8 cellular contexts compared by ENCODE assay signal in genomic region chr13:28659611-28659970, GRCh38. TPM values are rescaled to one million over a fixed set of nuclear protein-coding genes. Genes with fewer than 3 reads are reported as not detected.
DNase-seq lines count a peak whose midpoint lies in the region; ATAC-seq and TF ChIP-seq lines count a peak whose summit lies in the region.

No MANE protein-coding gene starts in this region.

- WGBS in ectodermal cell, 2 experiments: 19 to 38% methylated on average over 1 to 4 of the region's 4 CpGs

- BruUV-seq in Panc1 (replicated peaks; lab: Mats Ljungman, UMichigan): no TSS peak

- H3K4me1 Mint-ChIP-seq in natural killer cell: peaks cover 46 to 72% of the 10 kb centered on the region in 2 donors

- intact Hi-C loops in Panc1 (cut with micrococcal nuclease; ENCODE audit: unreplicated experiment) (no loop called here), natural killer cell (cut with micrococcal nuclease) (loop anchor here (1.0 to 5.0 kb wide), 4 partner anchors 59 to 521 kb away; partner anchors contain the start of genes PAN3 and SLC46A3)

- no peaks in the 10 kb centered on the region for H3K9me3 Mint-ChIP-seq in natural killer cell

- peaks cover 34% of the 10 kb centered on the region for H3K36me3 ChIP-seq in Panc1 (ENCODE audit: control insufficient read depth, insufficient read depth, low read length)
- peaks cover 13% of the 10 kb centered on the region for H3K36me3 ChIP-seq in ectodermal cell (ENCODE audit: control insufficient read depth, insufficient read depth, low read length)

- H3K27ac ChIP-seq in Panc1 (ENCODE audit: low read length): peak overlapping the region; percentile 97
- peak overlapping the region; percentile 28 for H3K27ac ChIP-seq in ectodermal cell (ENCODE audit: insufficient read depth, low read depth, low read length, poor library complexity, severe bottlenecking)

- ATAC-seq in HG02642 (IDR thresholded peaks at IDR 0.05; ENCODE audit: poor library complexity, unreplicated experiment) (peak; percentile 23), Panc1 (no peak), natural killer cell (peak; percentile 52 to 77 (median 65))

- H3K4me1 ChIP-seq in Panc1 (ENCODE audit: control insufficient read depth, insufficient read depth, low read length): peaks cover 23% of the 10 kb centered on the region
- H3K4me1 ChIP-seq in ectodermal cell (ENCODE audit: control insufficient read depth, insufficient read depth, low read length): peaks cover 14% of the 10 kb centered on the region

- H3K36me3 Mint-ChIP-seq in natural killer cell: peaks cover 3% of the 10 kb centered on the region

- TF ChIP-seq CTCF in Panc1 (IDR thresholded peaks at IDR 0.05): no peak
- no peak for TF ChIP-seq CTCF in natural killer cell (IDR thresholded peaks at IDR 0.05)

- peak overlapping the region; percentile 94 for H3K4me3 Mint-ChIP-seq in natural killer cell

- H3K27me3 ChIP-seq in Panc1 (ENCODE audit: control insufficient read depth, insufficient read depth, low read length) (no peaks in the 10 kb centered on the region), ectodermal cell (ENCODE audit: control insufficient read depth, insufficient read depth, low read length, poor library complexity, severe bottlenecking) (no peaks in the 10 kb centered on the region)

- no peaks in the 10 kb centered on the region for H3K27me3 Mint-ChIP-seq in natural killer cell (ENCODE audit: low read depth in 2 of 2)

- CTCF ChIA-PET in Panc1 (lab: Charles Lee): no interaction called here

- in situ Hi-C loops in Panc1 (cut with HindIII; ENCODE audit: low pct_unique_long_range_greater_than_20kb, low sequenced_read_pairs): no loop called here

- peak overlapping the region; percentile 93 to 96 for H3K27ac Mint-ChIP-seq in natural killer cell

- H3K4me3 ChIP-seq in Panc1 (ENCODE audit: low read depth in 2 of 2, low read length in 2 of 2) (peak overlapping the region; percentile 94 to 96), ectodermal cell (ENCODE audit: insufficient read depth, low read depth, low read length) (peak overlapping the region; percentile 91)

- H3K9me3 ChIP-seq in Panc1 (ENCODE audit: control insufficient read depth, insufficient read depth, low read depth, low read length) (no peaks in the 10 kb centered on the region), ectodermal cell (ENCODE audit: control insufficient read depth, low read length) (no peaks in the 10 kb centered on the region)

- DNase-seq in NOMO-1 (lab: John Stamatoyannopoulos, UW; ENCODE audit: unreplicated experiment in 2 of 2) (peak; percentile 32 to 73), NOMO-1 treated with dmso at 0.1 percent for 144 hours (lab: John Stamatoyannopoulos, UW; ENCODE audit: unreplicated experiment) (no peak), Panc1 (ENCODE audit: low read depth, low spot score) (no peak), natural killer cell (no peak), ureter (ENCODE audit: low spot score) (no peak), HuH-7 (ENCODE audit: low spot score) (no peak)

- POLR2A ChIA-PET in Panc1 (lab: Charles Lee): no interaction called here

RNA-seq across cellular contexts. Expression of gene POMP, which starts 0.7 kb away (rescaled TPM):
- total RNA-seq in Panc1 (2021; ENCODE audit: unreplicated experiment) (92.0 TPM), natural killer cell (10 to 100 TPM; 33.0 to 42.2 (median 36.0) TPM), ureter (51.6 TPM)
- polyA plus RNA-seq in Panc1 (2012; ENCODE audit: insufficient read length): 63.0 TPM
- polyA plus RNA-seq in ectodermal cell (2013, experiment 1 of 4): 82.5 TPM
- 91.0 TPM for polyA plus RNA-seq in ectodermal cell (2013, experiment 2 of 4)
- 84.0 TPM for polyA plus RNA-seq in ectodermal cell (2013, experiment 3 of 4)
- polyA plus RNA-seq in ectodermal cell (2013, experiment 4 of 4): 88.5 TPM

RNA-seq across cellular contexts. Expression of gene SLC46A3, which starts 59.2 kb away (rescaled TPM):
- total RNA-seq in Panc1 (2021; ENCODE audit: unreplicated experiment) (5.5 TPM), natural killer cell (10 to 100 TPM in 2 of 3 donors, 1 to 10 TPM in 1; 9.7 to 16.2 (median 11.9) TPM), ureter (12.6 TPM)
- polyA plus RNA-seq in Panc1 (2012; ENCODE audit: insufficient read length): 4.8 TPM
- polyA plus RNA-seq in ectodermal cell (2013, experiment 1 of 4): 0.31 TPM
- polyA plus RNA-seq in ectodermal cell (2013, experiment 2 of 4): 0.21 TPM
- polyA plus RNA-seq in ectodermal cell (2013, experiment 3 of 4): 0.43 TPM
- polyA plus RNA-seq in ectodermal cell (2013, experiment 4 of 4): 0.45 TPM

Comparison
In these comparisons a context has a peak if more than half of its experiments do, and no peak if none do; other contexts are left out.
1. DNase-seq: peak in NOMO-1 (2 of 2); none in NOMO-1 treated with dmso at 0.1 percent for 144 hours (single experiment), Panc1 (single experiment), natural killer cell (single experiment), ureter (single experiment) and HuH-7 (single experiment).